9 cellular contexts compared by ENCODE assay signal in the genomic region with DNA sequence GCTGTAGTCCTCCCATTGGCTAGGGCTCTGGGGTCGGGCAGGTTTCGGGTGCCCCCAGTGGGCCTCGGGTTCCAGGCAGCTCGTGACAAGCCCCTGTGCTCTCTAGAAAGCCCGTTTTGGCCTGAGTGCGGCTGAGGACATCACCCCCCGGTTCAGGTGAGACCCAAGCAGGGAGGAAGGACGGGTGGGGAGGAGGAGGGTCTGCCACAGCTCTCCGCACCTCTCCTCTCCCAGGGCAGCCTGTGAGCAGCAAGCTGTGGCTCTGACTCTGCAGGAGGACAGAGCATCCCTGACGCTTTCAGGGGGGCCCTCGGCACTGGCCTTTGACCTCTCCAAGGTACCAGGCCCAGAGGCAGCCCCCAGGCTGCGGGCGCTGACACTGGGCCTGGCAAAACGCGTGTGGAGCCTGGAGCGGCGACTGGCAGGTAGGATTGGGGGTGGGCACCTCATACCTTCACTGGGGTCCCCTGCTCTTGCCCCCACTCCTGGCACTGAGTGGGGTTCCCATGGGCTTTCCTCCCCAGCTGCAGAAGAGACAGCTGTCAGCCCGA. TPM values are rescaled to one million over a fixed set of nuclear protein-coding genes. Genes with fewer than 3 reads are reported as not detected.
DNase-seq lines count a peak whose midpoint lies in the region; ATAC-seq and TF ChIP-seq lines count a peak whose summit lies in the region.
"Had no signal": no experiment of that assay in that cellular context is flagged by ENCODE, and none has a peak within 500 bp of the region (broad histone marks: within the 10 kb centered on the region; RNA-seq: fewer than 3 reads in every experiment).

No MANE protein-coding gene starts in this region.

- TF ChIP-seq POLR2A in spleen (IDR thresholded peaks at IDR 0.05) = no peak

- peaks cover 22% of the 10 kb centered on the region for H3K4me1 Mint-ChIP-seq in T-helper 17 cell

- peaks cover 8% of the 10 kb centered on the region for H3K4me1 ChIP-seq in right cardiac atrium (ENCODE audit: control insufficient read depth, insufficient read depth, low read length)
- peaks cover 32 to 68% (median 63%) of the 10 kb centered on the region in 6 donors for H3K4me1 ChIP-seq in spleen

- peaks cover 0 to 21% (median 4%) of the 10 kb centered on the region in 6 donors for H3K36me3 ChIP-seq in spleen

- DNase-seq in T-helper 17 cell (no peak), right cardiac atrium (no peak), spleen (peak; percentile 84), amygdala (lab: John Stamatoyannopoulos, UW) (no peak), midbrain (lab: John Stamatoyannopoulos, UW) (no peak), NCI-H748 (lab: John Stamatoyannopoulos, UW; ENCODE audit: unreplicated experiment) (no peak)

- WGBS in right cardiac atrium = 41% methylated on average over 18 of the region's 18 CpGs
- WGBS in spleen, 5 donors = 4 to 54% (median 45%) methylated on average over 5 to 18 of the region's 18 CpGs

- peaks cover under 1% of the 10 kb centered on the region for H3K36me3 Mint-ChIP-seq in T-helper 17 cell (ENCODE audit: low read depth)

- no peak for TF ChIP-seq CTCF in spleen (IDR thresholded peaks at IDR 0.05 in 8 of 11, conservative IDR thresholded peaks at IDR 0.05 in 3 of 11)

- H3K27me3 Mint-ChIP-seq in T-helper 17 cell = no peaks in the 10 kb centered on the region

- H3K27ac ChIP-seq in right cardiac atrium (ENCODE audit: low read length) = no peak overlapping the region
- H3K27ac ChIP-seq in spleen = peak overlapping the region; percentile 87 to 94 (median 92)

- H3K4me3 Mint-ChIP-seq in T-helper 17 cell = peak overlapping the region; percentile 89

- intact Hi-C loops in right cardiac atrium (cut with DNase I) = no loop called here
- intact Hi-C loops in spleen (cut with DNase I; ENCODE audit: low total_unique reads) = no loop called here

- H3K27me3 ChIP-seq in right cardiac atrium (ENCODE audit: control insufficient read depth, insufficient read depth) (no peaks in the 10 kb centered on the region), spleen (replicated peaks in 1 of 7) (peaks cover 0 to 30% (median 0%) of the 10 kb centered on the region in 7 donors)

- H3K9me3 ChIP-seq in T-helper 17 cell (ENCODE audit: control insufficient read depth, low read length, poor library complexity, severe bottlenecking) = no peaks in the 10 kb centered on the region
- H3K9me3 ChIP-seq in right cardiac atrium (ENCODE audit: control insufficient read depth, low read length) = no peaks in the 10 kb centered on the region
- H3K9me3 ChIP-seq in spleen = no peaks in the 10 kb centered on the region

- H3K4me3 ChIP-seq in right cardiac atrium (ENCODE audit: low read length) (peak overlapping the region; percentile 64), spleen (peak overlapping the region; percentile 50 to 96 (median 78))

- peak; percentile 3 for ATAC-seq in GM21717 (IDR thresholded peaks at IDR 0.05; ENCODE audit: unreplicated experiment)
- no peak for ATAC-seq in T-helper 17 cell
- ATAC-seq in right cardiac atrium = no peak
- no peak for ATAC-seq in GM21423 (IDR thresholded peaks at IDR 0.05; ENCODE audit: unreplicated experiment)

- H3K27ac Mint-ChIP-seq in T-helper 17 cell = peak overlapping the region; percentile 61

RNA-seq across cellular contexts. Expression of a gene that starts 0.7 kb away (rescaled TPM):
- total RNA-seq in T-helper 17 cell (10 to 100 TPM; 85.7 to 89.9 TPM), right cardiac atrium (10 to 100 TPM; 24.8 to 30.4 (median 27.6) TPM), spleen (10 to 100 TPM; 51.3 to 72.9 (median 63.9) TPM)
- polyA plus RNA-seq in right cardiac atrium (44.5 TPM), spleen (100 to 1,000 TPM; 168 to 264 (median 261) TPM)

RNA-seq across cellular contexts. Expression of a gene that starts 3.5 kb away (rescaled TPM):
- total RNA-seq in T-helper 17 cell = 1 to 10 TPM; 1.9 to 2.1 TPM
- 1 to 10 TPM; 2.8 to 6.2 (median 4.8) TPM for total RNA-seq in right cardiac atrium
- polyA plus RNA-seq in right cardiac atrium = 6.2 TPM
- 10 to 100 TPM in 1 of 7 donors, 1 to 10 TPM in 6; 3.5 to 10.7 (median 5.5) TPM for total RNA-seq in spleen
- 1 to 10 TPM; 2.9 to 7.2 (median 5.3) TPM for polyA plus RNA-seq in spleen
- total RNA-seq: frontal cortex had no signal

RNA-seq across cellular contexts. Expression of a gene that starts 10.1 kb away (rescaled TPM):
- total RNA-seq in T-helper 17 cell (1 to 10 TPM in 1 of 2 donors, under 1 TPM in 1; 0.96 to 2.9 TPM), right cardiac atrium (10 to 100 TPM in 2 of 4 donors, 1 to 10 TPM in 2; 4.3 to 16.7 (median 9.7) TPM), spleen (1 to 10 TPM; 1.8 to 8.3 (median 3.3) TPM)
- polyA plus RNA-seq in right cardiac atrium (2.4 TPM), spleen (1 to 10 TPM; 1.3 to 4.7 (median 2.3) TPM)

RNA-seq across cellular contexts. Expression of a gene that starts 15.6 kb away (rescaled TPM):
- total RNA-seq in T-helper 17 cell = 100 to 1,000 TPM in 1 of 2 donors, 10 to 100 TPM in 1; 21.4 to 166 TPM
- 1,000 to 10,000 TPM; 3,127 to 5,556 (median 4,402) TPM for total RNA-seq in right cardiac atrium
- polyA plus RNA-seq in right cardiac atrium = 6,981 TPM
- total RNA-seq in spleen = 100 to 1,000 TPM; 134 to 457 (median 378) TPM
- 1,000 to 10,000 TPM in 1 of 3 donors, 100 to 1,000 TPM in 2; 462 to 1,396 (median 703) TPM for polyA plus RNA-seq in spleen

RNA-seq across cellular contexts. Expression of a gene that starts 35.1 kb away (rescaled TPM):
- 100 to 1,000 TPM; 120 to 131 TPM for total RNA-seq in T-helper 17 cell
- total RNA-seq in right cardiac atrium = 10 to 100 TPM; 32.2 to 42.4 (median 39.3) TPM
- polyA plus RNA-seq in right cardiac atrium = 40.4 TPM
- 10 to 100 TPM; 36.3 to 97.5 (median 59.0) TPM for total RNA-seq in spleen
- 10 to 100 TPM; 11.9 to 38.6 (median 19.6) TPM for polyA plus RNA-seq in spleen
